1 cellular context compared by ENCODE assay signal in the genomic region with DNA sequence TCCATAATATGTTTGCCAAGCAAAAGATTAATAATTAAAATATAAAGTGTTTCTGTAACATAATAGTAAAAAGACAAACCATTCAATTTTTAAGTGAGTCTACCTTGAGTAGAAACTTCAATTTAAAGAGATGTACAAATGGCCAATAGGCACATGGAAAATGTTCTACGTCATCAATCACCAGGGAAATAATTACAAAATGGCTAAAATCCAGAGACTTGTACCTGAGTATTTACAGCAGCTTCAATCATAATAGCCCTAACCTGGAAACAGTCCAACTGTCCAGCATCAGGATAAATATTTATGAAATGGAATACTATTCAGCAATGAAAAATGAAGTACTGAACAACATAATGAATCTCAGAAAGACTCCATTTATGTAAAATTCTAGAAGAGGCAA.
TF ChIP-seq lines count a peak whose summit lies in the region.

No MANE protein-coding gene starts in this region.

TF ChIP-seq in HepG2, 621 proteins besides CTCF, POLR2A, EP300 and RAD21 (continued from another document):
- TF ChIP-seq, protein P1, sequence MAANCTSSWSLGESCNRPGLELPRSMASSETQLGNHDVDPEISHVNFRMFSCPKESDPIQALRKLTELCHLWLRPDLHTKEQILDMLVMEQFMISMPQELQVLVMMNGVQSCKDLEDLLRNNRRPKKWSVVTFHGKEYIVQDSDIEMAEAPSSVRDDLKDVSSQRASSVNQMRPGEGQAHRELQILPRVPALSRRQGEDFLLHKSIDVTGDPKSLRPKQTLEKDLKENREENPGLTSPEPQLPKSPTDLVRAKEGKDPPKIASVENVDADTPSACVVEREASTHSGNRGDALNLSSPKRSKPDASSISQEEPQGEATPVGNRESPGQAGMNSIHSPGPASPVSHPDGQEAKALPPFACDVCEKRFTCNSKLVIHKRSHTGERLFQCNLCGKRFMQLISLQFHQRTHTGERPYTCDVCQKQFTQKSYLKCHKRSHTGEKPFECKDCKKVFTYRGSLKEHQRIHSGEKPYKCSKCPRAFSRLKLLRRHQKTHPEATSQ (CRISPR knock-in tag; IDR thresholded peaks at IDR 0.05; ENCODE audit: borderline replicate concordance): no peak
- TF ChIP-seq, protein P2, sequence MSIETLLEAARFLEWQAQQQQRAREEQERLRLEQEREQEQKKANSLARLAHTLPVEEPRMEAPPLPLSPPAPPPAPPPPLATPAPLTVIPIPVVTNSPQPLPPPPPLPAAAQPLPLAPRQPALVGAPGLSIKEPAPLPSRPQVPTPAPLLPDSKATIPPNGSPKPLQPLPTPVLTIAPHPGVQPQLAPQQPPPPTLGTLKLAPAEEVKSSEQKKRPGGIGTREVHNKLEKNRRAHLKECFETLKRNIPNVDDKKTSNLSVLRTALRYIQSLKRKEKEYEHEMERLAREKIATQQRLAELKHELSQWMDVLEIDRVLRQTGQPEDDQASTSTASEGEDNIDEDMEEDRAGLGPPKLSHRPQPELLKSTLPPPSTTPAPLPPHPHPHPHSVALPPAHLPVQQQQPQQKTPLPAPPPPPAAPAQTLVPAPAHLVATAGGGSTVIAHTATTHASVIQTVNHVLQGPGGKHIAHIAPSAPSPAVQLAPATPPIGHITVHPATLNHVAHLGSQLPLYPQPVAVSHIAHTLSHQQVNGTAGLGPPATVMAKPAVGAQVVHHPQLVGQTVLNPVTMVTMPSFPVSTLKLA (IDR thresholded peaks at IDR 0.05): no peak
- TF ChIP-seq CREB1 (IDR thresholded peaks at IDR 0.05) (peak; percentile 71), CREB1 (CRISPR knock-in tag; IDR thresholded peaks at IDR 0.05) (peak; percentile 50; the same call in 1 of the 2 replicates), RFX3 (CRISPR knock-in tag; IDR thresholded peaks at IDR 0.05) (no peak), RFXAP (CRISPR knock-in tag; IDR thresholded peaks at IDR 0.05; ENCODE audit: borderline replicate concordance) (peak; percentile 86; the same call in 1 of the 2 replicates)
